Comparison of ENCODE assay signal across 30 cellular contexts in genomic region chr19:41577833-41578232, GRCh38. TPM values are rescaled to one million over a fixed set of nuclear protein-coding genes. Genes with fewer than 3 reads are reported as not detected.
DNase-seq lines count a peak whose midpoint lies in the region; ATAC-seq and TF ChIP-seq lines count a peak whose summit lies in the region.
"Had no signal": no experiment of that assay in that cellular context is flagged by ENCODE, and none has a peak within 500 bp of the region (broad histone marks: within the 10 kb centered on the region; RNA-seq: fewer than 3 reads in every experiment).

No MANE protein-coding gene starts in this region.

- H3K4me1 Mint-ChIP-seq in activated CD8-positive, alpha-beta memory T cell treated with anti-CD3 and anti-CD28 coated beads, Interleukin-2, amount 10 ng/mL, durations not matched to agents 7 days and 5 days, result peaks cover 20% of the 10 kb centered on the region
- peaks cover 38% of the 10 kb centered on the region for H3K4me1 Mint-ChIP-seq in CD14-positive monocyte
- peaks cover 25 to 38% of the 10 kb centered on the region in 2 donors for H3K4me1 Mint-ChIP-seq in stimulated activated naive B cell treated with anti-CD40 and anti-IgM and Interleukin-4, amounts not matched to agents 10 μg/mL and 1 μg/mL and 100 μg/mL, for 72 hours

- H3K27ac ChIP-seq in lower lobe of right lung, result no peak overlapping the region
- H3K27ac ChIP-seq: PC-9, SJCRH30 had no signal

- TF ChIP-seq CTCF in CD14-positive monocyte (IDR thresholded peaks at IDR 0.05) (no peak), lower lobe of right lung (IDR thresholded peaks at IDR 0.05) (no peak)

- peak; percentile 21 for DNase-seq in activated CD8-positive, alpha-beta memory T cell treated with anti-CD3 and anti-CD28 coated beads, Interleukin-2, amount 10 ng/mL, durations not matched to agents 7 days and 5 days
- DNase-seq in activated CD8-positive, alpha-beta memory T cell treated with anti-CD3 and anti-CD28 coated beads, Interleukin-2, amount 50 U/mL, for 48 hours, result no peak
- no peak for DNase-seq in CD14-positive monocyte (ENCODE audit: low spot score)
- no peak for DNase-seq in lower lobe of right lung
- no peak for DNase-seq in stimulated activated naive B cell treated with anti-CD40 and anti-IgM and Interleukin-4, amounts not matched to agents 10 μg/mL and 1 μg/mL and 100 μg/mL, for 72 hours
- no peak for DNase-seq in stimulated activated CD4-positive, alpha-beta T cell treated with anti-CD3 and anti-CD28 coated beads, Interleukin-1b, Interleukin-23, amount 100 ng/mL, for 48 hours
- DNase-seq: C1 segment of cervical spinal cord; CD8-positive, alpha-beta memory T cell; DMS 273 treated with DMSO at 0.1 percent for 48 hours; DMS79; EL; GDM1; GOT3; HFFc6; KBM-7; MM.1S; NCI-H1048; NCI-H1417; NCI-H1694; NCI-H2029 treated with DMSO at 0.1 percent for 48 hours; NCI-H446 treated with DMSO at 0.1 percent for 48 hours; NCI-H526; PC-9; SJCRH30 had no signal

- peaks cover 9% of the 10 kb centered on the region for H3K9me3 Mint-ChIP-seq in activated CD8-positive, alpha-beta memory T cell treated with anti-CD3 and anti-CD28 coated beads, Interleukin-2, amount 10 ng/mL, durations not matched to agents 7 days and 5 days (ENCODE audit: low read depth)
- peaks cover 22 to 28% (median 27%) of the 10 kb centered on the region in 7 donors for H3K9me3 Mint-ChIP-seq in CD14-positive monocyte
- H3K9me3 Mint-ChIP-seq in stimulated activated naive B cell treated with anti-CD40 and anti-IgM and Interleukin-4, amounts not matched to agents 10 μg/mL and 1 μg/mL and 100 μg/mL, for 72 hours, result peaks cover 1 to 12% of the 10 kb centered on the region in 2 donors

- CTCF ChIA-PET in activated CD8-positive, alpha-beta memory T cell treated with anti-CD3 and anti-CD28 coated beads, Interleukin-2, amount 10 ng/mL, durations not matched to agents 7 days and 5 days (lab: Charles Lee), result interaction anchor here (1.0 to 4.9 kb wide), 5 partner anchors 14 to 49 kb away, joined by 3 to 28 read pairs (median 3); no protein-coding TSS in a partner anchor

- H3K36me3 Mint-ChIP-seq in activated CD8-positive, alpha-beta memory T cell treated with anti-CD3 and anti-CD28 coated beads, Interleukin-2, amount 10 ng/mL, durations not matched to agents 7 days and 5 days, result peaks cover 46% of the 10 kb centered on the region
- peaks cover 48 to 50% of the 10 kb centered on the region in 2 donors for H3K36me3 Mint-ChIP-seq in CD14-positive monocyte
- H3K36me3 Mint-ChIP-seq in stimulated activated naive B cell treated with anti-CD40 and anti-IgM and Interleukin-4, amounts not matched to agents 10 μg/mL and 1 μg/mL and 100 μg/mL, for 72 hours, result peaks cover 35 to 40% of the 10 kb centered on the region in 2 donors

- H3K27me3 ChIP-seq in lower lobe of right lung (ENCODE audit: low read depth), result no peaks in the 10 kb centered on the region
- H3K27me3 ChIP-seq: SJCRH30 had no signal

- peaks cover 7% of the 10 kb centered on the region for H3K4me1 ChIP-seq in lower lobe of right lung
- H3K4me1 ChIP-seq: HAP-1, SJCRH30 had no signal

- intact Hi-C loops in CD14-positive monocyte (cut with micrococcal nuclease), result no loop called here
- intact Hi-C loops in lower lobe of right lung (cut with DNase I), result no loop called here

- peaks cover 19% of the 10 kb centered on the region for H3K9me3 ChIP-seq in lower lobe of right lung
- H3K9me3 ChIP-seq: HAP-1 had no signal

- no peak overlapping the region for H3K27ac Mint-ChIP-seq in activated CD8-positive, alpha-beta memory T cell treated with anti-CD3 and anti-CD28 coated beads, Interleukin-2, amount 10 ng/mL, durations not matched to agents 7 days and 5 days
- H3K27ac Mint-ChIP-seq in CD14-positive monocyte, result peak overlapping the region in 5 of 7 donors; percentile 8 to 94 (median 37)
- H3K27ac Mint-ChIP-seq in stimulated activated naive B cell treated with anti-CD40 and anti-IgM and Interleukin-4, amounts not matched to agents 10 μg/mL and 1 μg/mL and 100 μg/mL, for 72 hours, result peak overlapping the region; percentile 31
- H3K27ac Mint-ChIP-seq: HFFc6 had no signal

- H3K4me3 Mint-ChIP-seq in activated CD8-positive, alpha-beta memory T cell treated with anti-CD3 and anti-CD28 coated beads, Interleukin-2, amount 10 ng/mL, durations not matched to agents 7 days and 5 days, result no peak overlapping the region
- H3K4me3 Mint-ChIP-seq in CD14-positive monocyte, result no peak overlapping the region
- no peak overlapping the region for H3K4me3 Mint-ChIP-seq in stimulated activated naive B cell treated with anti-CD40 and anti-IgM and Interleukin-4, amounts not matched to agents 10 μg/mL and 1 μg/mL and 100 μg/mL, for 72 hours
- H3K4me3 Mint-ChIP-seq: CD8-positive, alpha-beta memory T cell; HFFc6 had no signal

- no peak for ATAC-seq in activated CD8-positive, alpha-beta memory T cell treated with anti-CD3 and anti-CD28 coated beads, Interleukin-2, amount 10 ng/mL, durations not matched to agents 7 days and 5 days
- ATAC-seq in lower lobe of right lung (no peak), GM21360 (IDR thresholded peaks at IDR 0.05; ENCODE audit: unreplicated experiment) (no peak)
- no peak for ATAC-seq in stimulated activated naive B cell treated with anti-CD40 and anti-IgM and Interleukin-4, amounts not matched to agents 10 μg/mL and 1 μg/mL and 100 μg/mL, for 72 hours (replicated peaks)
- ATAC-seq: GM12878, Right ventricle myocardium inferior had no signal

- H3K27me3 Mint-ChIP-seq in activated CD8-positive, alpha-beta memory T cell treated with anti-CD3 and anti-CD28 coated beads, Interleukin-2, amount 10 ng/mL, durations not matched to agents 7 days and 5 days, result no peaks in the 10 kb centered on the region
- no peaks in the 10 kb centered on the region for H3K27me3 Mint-ChIP-seq in CD14-positive monocyte (ENCODE audit: low read depth in 3 of 3)
- H3K27me3 Mint-ChIP-seq in stimulated activated naive B cell treated with anti-CD40 and anti-IgM and Interleukin-4, amounts not matched to agents 10 μg/mL and 1 μg/mL and 100 μg/mL, for 72 hours, result no peaks in the 10 kb centered on the region
- H3K27me3 Mint-ChIP-seq: CD8-positive, alpha-beta memory T cell had no signal

- H3K4me3 ChIP-seq in lower lobe of right lung, result peak overlapping the region; percentile 8
- H3K4me3 ChIP-seq: GM12878, HAP-1, PC-9, SJCRH30 had no signal

- H3K36me3 ChIP-seq in lower lobe of right lung, result peaks cover 4% of the 10 kb centered on the region
- H3K36me3 ChIP-seq: HAP-1, SJCRH30 had no signal

RNA-seq across cellular contexts. Expression of gene CEACAM21, which starts 1.9 kb away (rescaled TPM):
- 10 to 100 TPM; 54.6 to 57.1 TPM for total RNA-seq in activated CD8-positive, alpha-beta memory T cell treated with anti-CD3 and anti-CD28 coated beads, Interleukin-2, amount 10 ng/mL, durations not matched to agents 7 days and 5 days
- 1 to 10 TPM; 4.1 to 6.4 TPM for polyA plus RNA-seq in CD14-positive monocyte
- total RNA-seq in lower lobe of right lung, result 28.8 TPM
- total RNA-seq: A172, HFFc6, PC-9, RPMI7951 had no signal

RNA-seq across cellular contexts. Expression of gene CEACAM4, which starts 49.0 kb away (rescaled TPM):
- not detected for total RNA-seq in activated CD8-positive, alpha-beta memory T cell treated with anti-CD3 and anti-CD28 coated beads, Interleukin-2, amount 10 ng/mL, durations not matched to agents 7 days and 5 days
- 10 to 100 TPM; 23.1 to 27.5 TPM for polyA plus RNA-seq in CD14-positive monocyte
- total RNA-seq in lower lobe of right lung, result 5.6 TPM
- total RNA-seq: A172; CD8-positive, alpha-beta memory T cell; GM12878; HFFc6; PC-9; RPMI7951; SJCRH30 had no signal
- polyA plus RNA-seq: CD8-positive, alpha-beta memory T cell; GM12878 had no signal
